Comparison of ENCODE assay signal across 7 cellular contexts in genomic region chr6:41497573-41497972, GRCh38.
"Had no signal": no experiment of that assay in that cellular context is flagged by ENCODE, and none has a peak within 500 bp of the region (broad histone marks: within the 10 kb centered on the region; RNA-seq: fewer than 3 reads in every experiment).

No MANE protein-coding gene starts in this region.

- H3K36me3 ChIP-seq: HAP-1 had no signal

- FAIRE-seq: K562 had no signal

- H3K9ac ChIP-seq: GM23248 had no signal

- ATAC-seq: HCT116, K562 had no signal

- DNase-seq: GOT3, H7 had no signal

- H3K4me3 ChIP-seq: GM23248, HAP-1, K562 had no signal

- H3K27ac ChIP-seq: GM23248, HL-60 had no signal

- H3K9me3 ChIP-seq: HAP-1 had no signal

- H2AFZ ChIP-seq: GM23248 had no signal
